ENCODE assay signal across 9 cellular contexts in the genomic region with DNA sequence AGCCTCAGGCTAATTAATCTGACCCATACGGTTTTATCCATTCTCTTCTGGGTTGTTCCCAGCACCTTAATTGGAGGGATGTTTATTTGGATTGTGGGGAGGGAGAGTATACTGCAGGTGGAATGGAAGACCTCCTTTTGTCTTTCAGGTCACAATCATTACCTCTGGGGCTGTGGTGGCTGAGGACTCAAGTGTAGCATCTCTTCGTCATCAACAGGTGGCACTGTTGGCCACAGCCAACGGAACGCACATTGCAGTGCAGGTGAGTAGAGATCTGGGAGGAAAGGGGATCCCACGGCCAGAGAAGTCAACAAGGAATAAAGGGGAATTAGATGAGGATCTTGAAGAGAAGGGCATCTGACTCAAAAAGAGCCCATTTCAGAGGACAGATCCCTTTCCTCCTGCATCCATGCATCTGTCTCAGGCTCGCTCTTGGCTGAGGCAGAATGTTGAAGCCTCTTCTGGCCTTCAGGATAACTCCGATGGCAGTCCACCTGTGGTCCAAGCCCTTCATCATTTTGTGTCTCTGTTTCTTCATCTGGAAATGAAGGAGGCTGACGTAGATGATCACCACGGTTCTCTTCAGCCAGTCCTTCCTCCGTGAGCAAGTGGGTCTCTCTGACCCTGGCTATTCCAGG. TPM values are rescaled to one million over a fixed set of nuclear protein-coding genes. Genes with fewer than 3 reads are reported as not detected.
DNase-seq lines count a peak whose midpoint lies in the region; ATAC-seq and TF ChIP-seq lines count a peak whose summit lies in the region.
"Had no signal": no experiment of that assay in that cellular context is flagged by ENCODE, and none has a peak within 500 bp of the region (broad histone marks: within the 10 kb centered on the region; RNA-seq: fewer than 3 reads in every experiment).

No MANE protein-coding gene starts in this region.

- H3K4me3 Mint-ChIP-seq in WTC11 (no peak overlapping the region), mesothelial cell of epicardium (no peak overlapping the region)
- H3K4me3 Mint-ChIP-seq: activated naive CD8-positive, alpha-beta T cell had no signal

- H3K27ac Mint-ChIP-seq in WTC11 (peak overlapping the region; percentile 78), mesothelial cell of epicardium (no peak overlapping the region)
- H3K27ac Mint-ChIP-seq: activated naive CD8-positive, alpha-beta T cell had no signal

- POLR2A ChIA-PET in WTC11 (lab: Charles Lee) = no interaction called here

- peak; percentile 70 for ATAC-seq in WTC11
- ATAC-seq in HG02970 (IDR thresholded peaks at IDR 0.05; ENCODE audit: low FRiP score, unreplicated experiment) = no peak
- no peak for ATAC-seq in GM18867 (IDR thresholded peaks at IDR 0.05; ENCODE audit: unreplicated experiment)

- H3K36me3 Mint-ChIP-seq in WTC11 (peaks cover 11% of the 10 kb centered on the region), mesothelial cell of epicardium (peaks cover 10% of the 10 kb centered on the region)

- H3K27me3 Mint-ChIP-seq in WTC11 (ENCODE audit: low read depth) (0 out of 2 replicates have a peak, but pooled peaks cover 4% of the 10 kb centered on the region), mesothelial cell of epicardium (ENCODE audit: low read depth) (no peaks in the 10 kb centered on the region)
- H3K27me3 Mint-ChIP-seq: activated naive CD8-positive, alpha-beta T cell had no signal

- H3K9me3 Mint-ChIP-seq in WTC11 (no peaks in the 10 kb centered on the region), mesothelial cell of epicardium (no peaks in the 10 kb centered on the region)

- TF ChIP-seq CTCF in WTC11 (IDR thresholded peaks at IDR 0.05) (peak; percentile 70), mesothelial cell of epicardium (IDR thresholded peaks at IDR 0.05; ENCODE audit: unreplicated experiment) (peak; percentile 64)

- CTCF ChIA-PET in WTC11 (lab: Charles Lee) = interaction anchor here (1.0 to 2.2 kb wide), 10 partner anchors 8 to 228 kb away, joined by 3 to 13 read pairs (median 8); partner anchors contain the start of gene ZNF76

- peaks cover 22% of the 10 kb centered on the region for H3K4me1 Mint-ChIP-seq in WTC11
- H3K4me1 Mint-ChIP-seq in mesothelial cell of epicardium = peaks cover 3% of the 10 kb centered on the region

- DNase-seq in NCI-H1092 treated with DMSO at 0.1 percent for 48 hours (lab: John Stamatoyannopoulos, UW) (peak; percentile 16), NCI-H1092 (lab: John Stamatoyannopoulos, UW) (no peak), NAMALWA (ENCODE audit: low spot score) (peak; percentile 68), WTC11 (ENCODE audit: low spot score) (peak; percentile 60), mesothelial cell of epicardium (ENCODE audit: low spot score in 2 of 2, unreplicated experiment in 2 of 2) (peak in 1 of 2 experiments; percentile 45)
- peak; percentile 43 for DNase-seq in effector CD4-positive, alpha-beta T cell

TF ChIP-seq in WTC11, 78 proteins besides CTCF, POLR2A, EP300 and RAD21:
- TF ChIP-seq CREB1 (CRISPR knock-in tag; IDR thresholded peaks at IDR 0.05) = no peak
- TF ChIP-seq, protein P1, sequence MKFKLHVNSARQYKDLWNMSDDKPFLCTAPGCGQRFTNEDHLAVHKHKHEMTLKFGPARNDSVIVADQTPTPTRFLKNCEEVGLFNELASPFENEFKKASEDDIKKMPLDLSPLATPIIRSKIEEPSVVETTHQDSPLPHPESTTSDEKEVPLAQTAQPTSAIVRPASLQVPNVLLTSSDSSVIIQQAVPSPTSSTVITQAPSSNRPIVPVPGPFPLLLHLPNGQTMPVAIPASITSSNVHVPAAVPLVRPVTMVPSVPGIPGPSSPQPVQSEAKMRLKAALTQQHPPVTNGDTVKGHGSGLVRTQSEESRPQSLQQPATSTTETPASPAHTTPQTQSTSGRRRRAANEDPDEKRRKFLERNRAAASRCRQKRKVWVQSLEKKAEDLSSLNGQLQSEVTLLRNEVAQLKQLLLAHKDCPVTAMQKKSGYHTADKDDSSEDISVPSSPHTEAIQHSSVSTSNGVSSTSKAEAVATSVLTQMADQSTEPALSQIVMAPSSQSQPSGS (CRISPR knock-in tag; IDR thresholded peaks at IDR 0.05; ENCODE audit: borderline replicate concordance, low read depth) = no peak
- no peak for TF ChIP-seq ETV6 (CRISPR knock-in tag; IDR thresholded peaks at IDR 0.05)
- no peak for TF ChIP-seq ZNF416 (CRISPR knock-in tag; IDR thresholded peaks at IDR 0.05)
- no peak for TF ChIP-seq STAT6 (CRISPR knock-in tag; conservative IDR thresholded peaks at IDR 0.05; ENCODE audit: low read depth)
- no peak for TF ChIP-seq ZNF671 (CRISPR knock-in tag; IDR thresholded peaks at IDR 0.05)

RNA-seq across cellular contexts. Expression of gene DEF6, which starts 3.2 kb away (rescaled TPM):
- total RNA-seq in WTC11 (2021) (11.3 to 12.8 TPM (median 11.4 TPM) in 3 replicates), mesothelial cell of epicardium (9.3 to 11.3 TPM (median 9.7 TPM) in 3 replicates)

RNA-seq across cellular contexts. Expression of gene ZNF76, which starts 34.9 kb away (rescaled TPM):
- 21.4 to 25.8 TPM (median 23.7 TPM) in 3 replicates for total RNA-seq in WTC11 (2021)
- 56.6 to 58.3 TPM (median 56.9 TPM) in 3 replicates for total RNA-seq in mesothelial cell of epicardium

RNA-seq across cellular contexts. Expression of gene PPARD, which starts 47.9 kb away (rescaled TPM):
- 14.7 to 17.1 TPM (median 16.8 TPM) in 3 replicates for total RNA-seq in WTC11 (2021)
- total RNA-seq in mesothelial cell of epicardium = 19.5 to 21.7 TPM (median 20.8 TPM) in 3 replicates
